3 cellular contexts compared by ENCODE assay signal in the genomic region with DNA sequence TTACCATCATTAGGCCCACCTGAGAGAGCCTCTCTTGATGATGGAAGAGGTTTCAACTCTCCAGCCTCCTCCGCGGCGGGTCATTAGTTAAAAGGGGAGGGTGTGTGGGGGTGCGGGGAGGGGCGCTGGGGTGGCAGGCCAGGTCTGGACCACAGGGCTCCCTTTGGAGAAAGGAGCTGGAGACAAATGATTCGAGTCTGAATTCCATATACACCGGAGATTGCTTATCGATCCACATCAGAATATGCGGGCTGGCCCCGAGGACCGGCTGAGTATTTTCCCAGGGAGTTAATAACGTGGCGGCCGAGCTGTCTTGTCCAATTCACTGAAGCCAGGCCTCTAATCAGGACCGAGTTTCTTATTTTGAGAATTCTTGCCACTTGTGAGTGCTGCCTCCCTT.
"Had no signal": no experiment of that assay in that cellular context is flagged by ENCODE, and none has a peak within 500 bp of the region (broad histone marks: within the 10 kb centered on the region; RNA-seq: fewer than 3 reads in every experiment).

No MANE protein-coding gene starts in this region.

- DNase-seq: IMR-90, KBM-7, KG1 had no signal
